Comparison of ENCODE assay signal across 8 cellular contexts in the genomic region with DNA sequence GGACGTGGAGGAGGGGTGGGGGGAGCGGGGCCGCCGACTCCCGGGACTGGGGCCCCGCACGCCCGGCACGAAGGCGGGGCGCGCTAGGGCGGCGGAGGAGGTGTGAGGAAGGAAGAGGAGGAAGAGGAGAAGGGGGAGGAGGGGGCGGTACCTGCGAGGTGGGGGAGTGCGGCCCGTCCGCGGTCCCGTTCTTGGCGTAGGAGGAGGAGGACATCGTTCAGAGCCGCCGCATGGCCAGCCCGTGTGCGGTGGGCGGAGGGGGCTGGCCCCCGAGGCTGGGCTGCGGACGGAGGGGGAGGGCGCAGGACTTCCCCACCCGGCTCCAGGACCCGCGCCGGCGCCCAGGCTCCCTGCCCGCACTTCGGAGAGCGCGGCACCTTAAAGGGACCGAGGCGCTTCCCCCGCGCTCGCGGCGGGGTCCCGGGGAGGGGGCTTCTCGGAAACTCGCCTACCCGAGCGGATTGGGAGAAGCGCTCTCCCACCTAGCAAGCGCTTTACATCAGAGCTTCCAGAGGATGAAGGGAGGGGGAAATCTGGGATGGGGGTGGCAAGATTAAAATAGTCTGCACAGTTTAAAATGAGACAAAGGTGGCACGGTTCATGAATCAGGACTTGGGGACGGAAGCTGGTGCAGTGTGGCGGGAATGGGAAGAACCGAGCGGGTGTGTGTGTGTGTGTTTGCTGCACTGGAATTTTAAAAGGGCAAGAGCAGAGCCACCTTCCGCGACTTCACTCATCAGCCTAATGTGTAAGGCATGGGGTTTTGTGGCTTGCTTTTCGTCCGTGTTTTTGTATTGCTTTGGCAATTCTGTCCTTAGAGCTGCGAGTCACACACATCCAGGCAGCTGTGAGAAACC. TPM values are rescaled to one million over a fixed set of nuclear protein-coding genes. Genes with fewer than 3 reads are reported as not detected.
A peak's percentile ranks its signal among the peaks of the same experiment; 100 is the strongest.
DNase-seq lines count a peak whose midpoint lies in the region; ATAC-seq and FAIRE-seq lines count a peak whose summit lies in the region.

A gene (minus strand): TSS at position 247 of the 857 bp plus-strand sequence.

- peak; percentile 50 for FAIRE-seq in GM18507 (lab: Jason Lieb, UNC)

- H3K36me3 Mint-ChIP-seq in activated naive CD8-positive, alpha-beta T cell treated with anti-CD3 and anti-CD28 coated beads, Interleukin-2, amount 10 ng/mL, durations not matched to agents 7 days and 5 days, result no peaks in the 10 kb centered on the region

- no peaks in the 10 kb centered on the region for H3K27me3 ChIP-seq in right cardiac atrium (ENCODE audit: control insufficient read depth, insufficient read depth)

- H3K4me1 Mint-ChIP-seq in activated naive CD8-positive, alpha-beta T cell treated with anti-CD3 and anti-CD28 coated beads, Interleukin-2, amount 10 ng/mL, durations not matched to agents 7 days and 5 days, result peaks cover 12% of the 10 kb centered on the region

- intact Hi-C loops in right cardiac atrium (cut with DNase I), result no loop called here
- intact Hi-C loops in sciatic nerve (cut with DNase I), result no loop called here

- H3K27ac Mint-ChIP-seq in activated naive CD8-positive, alpha-beta T cell treated with anti-CD3 and anti-CD28 coated beads, Interleukin-2, amount 10 ng/mL, durations not matched to agents 7 days and 5 days, result no peak within 1 kb of the TSS

- H3K4me3 Mint-ChIP-seq in activated naive CD8-positive, alpha-beta T cell treated with anti-CD3 and anti-CD28 coated beads, Interleukin-2, amount 10 ng/mL, durations not matched to agents 7 days and 5 days, result peak within 1 kb of the TSS; percentile 80

- peak within 1 kb of the TSS; percentile 69 for H3K4me3 ChIP-seq in right cardiac atrium (ENCODE audit: low read length)

- H3K9me3 ChIP-seq in right cardiac atrium (ENCODE audit: control insufficient read depth, low read length), result no peaks in the 10 kb centered on the region

- peaks cover 56% of the 10 kb centered on the region for H3K27me3 Mint-ChIP-seq in activated naive CD8-positive, alpha-beta T cell treated with anti-CD3 and anti-CD28 coated beads, Interleukin-2, amount 10 ng/mL, durations not matched to agents 7 days and 5 days

- peak; percentile 48 for ATAC-seq in activated naive CD8-positive, alpha-beta T cell treated with anti-CD3 and anti-CD28 coated beads, Interleukin-2, amount 10 ng/mL, durations not matched to agents 7 days and 5 days (ENCODE audit: low read depth)
- ATAC-seq in right cardiac atrium (peak; percentile 55 to 65), sciatic nerve (peak; percentile 40), GM19467 (IDR thresholded peaks at IDR 0.05; ENCODE audit: unreplicated experiment) (no peak)

- H3K27ac ChIP-seq in right cardiac atrium (ENCODE audit: low read length), result no peak within 1 kb of the TSS

- DNase-seq in AG20443 (ENCODE audit: low spot score) (peak; percentile 48), GM18507 (ENCODE audit: extremely low spot score, insufficient read length, low read depth) (peak; percentile 18), LoVo (ENCODE audit: low spot score) (peak; percentile 42), right cardiac atrium (peak in 2 of 3 donors; percentile 49 to 64), sciatic nerve (ENCODE audit: low spot score) (no peak), foreskin melanocyte (no peak)
- DNase-seq in activated naive CD8-positive, alpha-beta T cell treated with anti-CD3 and anti-CD28 coated beads, Interleukin-2, amount 10 ng/mL, durations not matched to agents 7 days and 5 days, result peak; percentile 35

- WGBS in right cardiac atrium, result under 1% methylated on average over 65 of the region's 65 CpGs

- H3K4me1 ChIP-seq in right cardiac atrium (ENCODE audit: control insufficient read depth, insufficient read depth, low read length), result peaks cover 3% of the 10 kb centered on the region

- no peaks in the 10 kb centered on the region for H3K9me3 Mint-ChIP-seq in activated naive CD8-positive, alpha-beta T cell treated with anti-CD3 and anti-CD28 coated beads, Interleukin-2, amount 10 ng/mL, durations not matched to agents 7 days and 5 days

- POLR2A ChIA-PET in activated naive CD8-positive, alpha-beta T cell treated with anti-CD3 and anti-CD28 coated beads, Interleukin-2, amount 10 ng/mL, durations not matched to agents 7 days and 5 days (lab: Charles Lee), result no interaction called here

RNA-seq across cellular contexts. Expression of the gene that starts here (rescaled TPM):
- total RNA-seq in activated naive CD8-positive, alpha-beta T cell treated with anti-CD3 and anti-CD28 coated beads, Interleukin-2, amount 10 ng/mL, durations not matched to agents 7 days and 5 days, result under 1 TPM; 0.36 to 0.71 TPM
- total RNA-seq in right cardiac atrium (1 to 10 TPM in 1 of 4 donors, under 1 TPM in 3; 0.57 to 1.5 (median 0.93) TPM), sciatic nerve (11.4 TPM)
- 0.25 TPM for polyA plus RNA-seq in right cardiac atrium

Comparison
In these comparisons a context has a peak if more than half of its experiments do, and no peak if none do; other contexts are left out.
1. Peak in DNase-seq and ATAC-seq in activated naive CD8-positive, alpha-beta T cell treated with anti-CD3 and anti-CD28 coated beads, Interleukin-2, amount 10 ng/mL, durations not matched to agents 7 days and 5 days; RNA of the gene not detected or under 1 TPM.
2. DNase-seq: peak in AG20443 (single experiment), GM18507 (single experiment), LoVo (single experiment) and right cardiac atrium (2 of 3); none in sciatic nerve (single experiment) and foreskin melanocyte (single experiment).